ENCODE assay signal across 15 cellular contexts in the genomic region with DNA sequence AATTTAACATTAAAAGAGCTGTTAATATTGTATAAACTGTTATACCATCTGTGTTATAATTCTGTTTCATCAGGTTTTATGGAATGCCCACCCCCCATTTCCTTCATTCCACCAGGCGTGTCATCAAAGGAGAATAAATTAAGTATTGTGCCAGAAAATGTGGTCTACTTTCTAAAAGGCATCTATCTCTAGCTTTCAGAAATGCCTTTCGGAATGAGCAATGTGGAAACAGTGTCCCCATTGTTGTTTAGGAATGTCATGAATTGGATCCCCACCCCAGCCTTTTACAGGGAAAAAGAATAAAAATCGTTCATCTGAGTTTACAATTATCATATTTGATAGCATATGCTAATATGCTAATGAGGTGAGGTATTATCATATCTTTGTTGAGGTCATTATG. TPM values are rescaled to one million over a fixed set of nuclear protein-coding genes. Genes with fewer than 3 reads are reported as not detected.
DNase-seq lines count a peak whose midpoint lies in the region; ATAC-seq, FAIRE-seq and TF ChIP-seq lines count a peak whose summit lies in the region.
"Had no signal": no experiment of that assay in that cellular context is flagged by ENCODE, and none has a peak within 500 bp of the region (broad histone marks: within the 10 kb centered on the region; RNA-seq: fewer than 3 reads in every experiment).

No MANE protein-coding gene starts in this region.

- no peak overlapping the region for H3K27ac ChIP-seq in iPS-18a (ENCODE audit: low read length)
- H3K27ac ChIP-seq: RWPE1 had no signal

- no peaks in the 10 kb centered on the region for H3K4me1 Mint-ChIP-seq in osteocyte (ENCODE audit: unreplicated experiment)
- peaks cover 9% of the 10 kb centered on the region for H3K4me1 Mint-ChIP-seq in activated CD8-positive, alpha-beta memory T cell treated with anti-CD3 and anti-CD28 coated beads, Interleukin-2, amount 10 ng/mL, durations not matched to agents 7 days and 5 days
- H3K4me1 Mint-ChIP-seq: CD14-positive monocyte had no signal

- CTCF ChIA-PET in activated CD8-positive, alpha-beta memory T cell treated with anti-CD3 and anti-CD28 coated beads, Interleukin-2, amount 10 ng/mL, durations not matched to agents 7 days and 5 days (lab: Charles Lee): no interaction called here

- H3K27ac Mint-ChIP-seq in osteocyte (ENCODE audit: unreplicated experiment): no peak overlapping the region
- H3K27ac Mint-ChIP-seq in activated CD8-positive, alpha-beta memory T cell treated with anti-CD3 and anti-CD28 coated beads, Interleukin-2, amount 10 ng/mL, durations not matched to agents 7 days and 5 days: no peak overlapping the region
- H3K27ac Mint-ChIP-seq: CD14-positive monocyte had no signal

- in situ Hi-C loops in HAP-1 (cut with MboI; ENCODE audit: low sequenced_read_pairs): no loop called here

- no peaks in the 10 kb centered on the region for H3K27me3 ChIP-seq in HAP-1 (ENCODE audit: low read depth)
- no peaks in the 10 kb centered on the region for H3K27me3 ChIP-seq in iPS-18a (ENCODE audit: control insufficient read depth, insufficient read depth, low read length)

- peaks cover 55% of the 10 kb centered on the region for H3K27me3 Mint-ChIP-seq in osteocyte (ENCODE audit: unreplicated experiment)
- peaks cover 21% of the 10 kb centered on the region for H3K27me3 Mint-ChIP-seq in activated CD8-positive, alpha-beta memory T cell treated with anti-CD3 and anti-CD28 coated beads, Interleukin-2, amount 10 ng/mL, durations not matched to agents 7 days and 5 days

- H3K9me3 Mint-ChIP-seq in osteocyte (ENCODE audit: unreplicated experiment): no peaks in the 10 kb centered on the region
- no peaks in the 10 kb centered on the region for H3K9me3 Mint-ChIP-seq in activated CD8-positive, alpha-beta memory T cell treated with anti-CD3 and anti-CD28 coated beads, Interleukin-2, amount 10 ng/mL, durations not matched to agents 7 days and 5 days (ENCODE audit: low read depth)

- H3K36me3 ChIP-seq in HAP-1 (replicated peaks) (no peaks in the 10 kb centered on the region), iPS-18a (ENCODE audit: control insufficient read depth, low read depth, low read length) (no peaks in the 10 kb centered on the region)

- peaks cover 75% of the 10 kb centered on the region for H3K4me1 ChIP-seq in HAP-1
- H3K4me1 ChIP-seq in iPS-18a (ENCODE audit: control insufficient read depth, low read depth, low read length): peaks cover 56% of the 10 kb centered on the region

- H3K4me3 Mint-ChIP-seq in osteocyte (ENCODE audit: unreplicated experiment): no peak overlapping the region
- H3K4me3 Mint-ChIP-seq in activated CD8-positive, alpha-beta memory T cell treated with anti-CD3 and anti-CD28 coated beads, Interleukin-2, amount 10 ng/mL, durations not matched to agents 7 days and 5 days: no peak overlapping the region

- H3K9ac ChIP-seq in iPS-18a (ENCODE audit: low read length): no peak overlapping the region

- H3K36me3 Mint-ChIP-seq in osteocyte (ENCODE audit: unreplicated experiment): no peaks in the 10 kb centered on the region
- H3K36me3 Mint-ChIP-seq in activated CD8-positive, alpha-beta memory T cell treated with anti-CD3 and anti-CD28 coated beads, Interleukin-2, amount 10 ng/mL, durations not matched to agents 7 days and 5 days: peaks cover 3% of the 10 kb centered on the region
- H3K36me3 Mint-ChIP-seq: CD14-positive monocyte had no signal

- H3K4me3 ChIP-seq in HAP-1: no peak overlapping the region
- peak overlapping the region; percentile 26 for H3K4me3 ChIP-seq in iPS-18a (ENCODE audit: low read length)

- peak; percentile 58 for FAIRE-seq in TTC549 (lab: Jason Lieb, UNC)
- FAIRE-seq in urothelium cell line (lab: Jason Lieb, UNC): no peak

- no peak for ATAC-seq in activated CD8-positive, alpha-beta memory T cell treated with anti-CD3 and anti-CD28 coated beads, Interleukin-2, amount 10 ng/mL, durations not matched to agents 7 days and 5 days

- peak; percentile 33 to 77 for DNase-seq in HAP-1 (ENCODE audit: low spot score in 2 of 2)
- DNase-seq in urothelium cell line (ENCODE audit: low spot score): peak; percentile 5
- no peak for DNase-seq in osteocyte (ENCODE audit: extremely low spot score, unreplicated experiment)
- no peak for DNase-seq in NCI-H82 treated with DMSO at 0.1 percent for 48 hours (lab: John Stamatoyannopoulos, UW; ENCODE audit: unreplicated experiment)
- no peak for DNase-seq in activated CD8-positive, alpha-beta memory T cell treated with anti-CD3 and anti-CD28 coated beads, Interleukin-2, amount 10 ng/mL, durations not matched to agents 7 days and 5 days
- DNase-seq: ACHN, AML-193, COR-L47, NCI-H187 treated with DMSO at 0.1 percent for 48 hours, NCI-H345, NCI-H526 had no signal

- no peaks in the 10 kb centered on the region for H3K9me3 ChIP-seq in HAP-1
- peaks cover 4% of the 10 kb centered on the region for H3K9me3 ChIP-seq in iPS-18a (ENCODE audit: control insufficient read depth, low read depth, low read length)

- TF ChIP-seq CTCF in osteocyte (IDR thresholded peaks at IDR 0.05): no peak

RNA-seq across cellular contexts. Expression of gene CCDC160, which starts 56.4 kb away (rescaled TPM):
- total RNA-seq in osteocyte: 2.0 and 2.4 TPM in 2 replicates
- not detected for total RNA-seq in activated CD8-positive, alpha-beta memory T cell treated with anti-CD3 and anti-CD28 coated beads, Interleukin-2, amount 10 ng/mL, durations not matched to agents 7 days and 5 days

Comparison
In these comparisons a context has a peak if more than half of its experiments do, and no peak if none do; other contexts are left out.
1. DNase-seq: peak in HAP-1 (2 of 2) and urothelium cell line (single experiment); none in osteocyte (single experiment), NCI-H82 treated with DMSO at 0.1 percent for 48 hours (single experiment) and activated CD8-positive, alpha-beta memory T cell treated with anti-CD3 and anti-CD28 coated beads, Interleukin-2, amount 10 ng/mL, durations not matched to agents 7 days and 5 days (single experiment).